ENCODE assay signal across 8 cellular contexts in genomic region chr4:165301833-165302232, GRCh38. TPM values are rescaled to one million over a fixed set of nuclear protein-coding genes. Genes with fewer than 3 reads are reported as not detected.
DNase-seq lines count a peak whose midpoint lies in the region; ATAC-seq and TF ChIP-seq lines count a peak whose summit lies in the region.

No MANE protein-coding gene starts in this region.

- H3K4me3 ChIP-seq in OCI-LY1 (ENCODE audit: low read depth, low read length, poor library complexity, severe bottlenecking): no peak overlapping the region

- no peak overlapping the region for H3K9ac ChIP-seq in OCI-LY1 (ENCODE audit: low read length)

- DNase-seq in activated CD4-positive, alpha-beta T cell treated with anti-CD3 and anti-CD28 coated beads for 36 hours: peak; percentile 27
- DNase-seq in activated CD4-positive, alpha-beta T cell treated with anti-CD3 and anti-CD28 coated beads, Interleukin-2, amount 50 U/mL, for 4 hours: no peak
- peak; percentile 60 for DNase-seq in fibroblast of peridontal ligament (ENCODE audit: extremely low read depth)
- no peak for DNase-seq in DMS153 treated with DMSO at 0.1 percent for 48 hours (lab: John Stamatoyannopoulos, UW; ENCODE audit: unreplicated experiment)
- DNase-seq in HK-2 (ENCODE audit: unreplicated experiment): no peak
- no peak for DNase-seq in SHP77 (lab: John Stamatoyannopoulos, UW)

- peak; percentile 97 for ATAC-seq in activated CD4-positive, alpha-beta T cell treated with anti-CD3 and anti-CD28 coated beads for 36 hours
- peak; percentile 76 for ATAC-seq in HG02588 (IDR thresholded peaks at IDR 0.05; ENCODE audit: unreplicated experiment)

- H3K36me3 Mint-ChIP-seq in activated CD4-positive, alpha-beta T cell treated with anti-CD3 and anti-CD28 coated beads for 36 hours (ENCODE audit: low read depth): peaks cover 15% of the 10 kb centered on the region

- no peaks in the 10 kb centered on the region for H3K9me3 Mint-ChIP-seq in activated CD4-positive, alpha-beta T cell treated with anti-CD3 and anti-CD28 coated beads for 36 hours (ENCODE audit: low read depth)

- peaks cover 15% of the 10 kb centered on the region for H3K4me1 ChIP-seq in OCI-LY1 (ENCODE audit: insufficient read depth, low read length, severe bottlenecking)

- intact Hi-C loops in activated CD4-positive, alpha-beta T cell treated with anti-CD3 and anti-CD28 coated beads for 36 hours (cut with DNase I, micrococcal nuclease): loop anchor here in 1 of 2 experiments (1.0 kb wide), 1 partner anchor 24 kb away; no protein-coding TSS in a partner anchor

- H3K27me3 ChIP-seq in OCI-LY1 (ENCODE audit: insufficient read depth, low read length): no peaks in the 10 kb centered on the region

- H3K4me1 Mint-ChIP-seq in activated CD4-positive, alpha-beta T cell treated with anti-CD3 and anti-CD28 coated beads for 36 hours: peaks cover 20% of the 10 kb centered on the region

- H2AFZ ChIP-seq in OCI-LY1 (ENCODE audit: low read length): no peak overlapping the region

- H4K20me1 ChIP-seq in OCI-LY1 (ENCODE audit: insufficient read depth, low read length): no peaks in the 10 kb centered on the region

- no peaks in the 10 kb centered on the region for H3F3A ChIP-seq in OCI-LY1 (ENCODE audit: insufficient read depth, low read length)

- no peak for TF ChIP-seq CTCF in OCI-LY1 (IDR thresholded peaks at IDR 0.05; ENCODE audit: low read length)

- no peaks in the 10 kb centered on the region for H3K9me2 ChIP-seq in OCI-LY1 (ENCODE audit: low read depth, low read length)

- peak overlapping the region; percentile 42; the same call in 1 of the 2 replicates for H3K4me2 ChIP-seq in OCI-LY1 (ENCODE audit: low read length)

- CTCF ChIA-PET in activated CD4-positive, alpha-beta T cell treated with anti-CD3 and anti-CD28 coated beads for 36 hours (lab: Charles Lee): no interaction called here

- POLR2A ChIA-PET in activated CD4-positive, alpha-beta T cell treated with anti-CD3 and anti-CD28 coated beads for 36 hours (lab: Charles Lee): interaction anchor here (0.6 kb wide), 1 partner anchor 26 kb away, joined by 3 read pairs; the partner anchor contains the start of gene MSMO1

- no peaks in the 10 kb centered on the region for H3K9me3 ChIP-seq in OCI-LY1 (ENCODE audit: low read length)

- H3K36me3 ChIP-seq in OCI-LY1 (ENCODE audit: insufficient read depth, low read length): peaks cover 12% of the 10 kb centered on the region; the same call in 1 of the 2 replicates

- no peaks in the 10 kb centered on the region for H3K79me2 ChIP-seq in OCI-LY1 (ENCODE audit: insufficient read depth, low read length)

- peak overlapping the region; percentile 77 for H3K27ac Mint-ChIP-seq in activated CD4-positive, alpha-beta T cell treated with anti-CD3 and anti-CD28 coated beads for 36 hours

- H3K4me3 Mint-ChIP-seq in activated CD4-positive, alpha-beta T cell treated with anti-CD3 and anti-CD28 coated beads for 36 hours: peak overlapping the region; percentile 60

- no peak overlapping the region for H3K27ac ChIP-seq in OCI-LY1 (ENCODE audit: low read depth, low read length, poor library complexity, severe bottlenecking)

- no peaks in the 10 kb centered on the region for H3K27me3 Mint-ChIP-seq in activated CD4-positive, alpha-beta T cell treated with anti-CD3 and anti-CD28 coated beads for 36 hours

RNA-seq across cellular contexts. Expression of gene MSMO1, which starts 25.6 kb away (rescaled TPM):
- 10 to 100 TPM; 48.4 to 50.7 TPM for total RNA-seq in activated CD4-positive, alpha-beta T cell treated with anti-CD3 and anti-CD28 coated beads for 36 hours

Comparison
In these comparisons a context has a peak if more than half of its experiments do, and no peak if none do; other contexts are left out.
1. DNase-seq: peak in activated CD4-positive, alpha-beta T cell treated with anti-CD3 and anti-CD28 coated beads for 36 hours (single experiment) and fibroblast of peridontal ligament (single experiment); none in activated CD4-positive, alpha-beta T cell treated with anti-CD3 and anti-CD28 coated beads, Interleukin-2, amount 50 U/mL, for 4 hours (0 of 2), DMS153 treated with DMSO at 0.1 percent for 48 hours (single experiment), HK-2 (single experiment) and SHP77 (0 of 2).